In genomic region chr9:127583605-127584053, GRCh38 we compare ENCODE assay signal across 14 cellular contexts. TPM values are rescaled to one million over a fixed set of nuclear protein-coding genes. Genes with fewer than 3 reads are reported as not detected.
DNase-seq lines count a peak whose midpoint lies in the region; ATAC-seq, FAIRE-seq and TF ChIP-seq lines count a peak whose summit lies in the region.
"Had no signal": no experiment of that assay in that cellular context is flagged by ENCODE, and none has a peak within 500 bp of the region (broad histone marks: within the 10 kb centered on the region; RNA-seq: fewer than 3 reads in every experiment).

No MANE protein-coding gene starts in this region.

- no peak overlapping the region for H3K4me3 Mint-ChIP-seq in astrocyte (ENCODE audit: unreplicated experiment)
- H3K4me3 Mint-ChIP-seq in endodermal cell: no peak overlapping the region
- no peak overlapping the region for H3K4me3 Mint-ChIP-seq in effector memory CD8-positive, alpha-beta T cell

- WGBS in endodermal cell (ENCODE audit: insufficient coverage in 1 of 2, insufficient read length in 1 of 2), 2 experiments: no CpG with 5 or more reads among the region's 1 CpG

- ATAC-seq in effector memory CD8-positive, alpha-beta T cell (replicated peaks): no peak
- ATAC-seq: HCT116 had no signal

- H3K4me2 ChIP-seq in astrocyte (ENCODE audit: low read length): no peak overlapping the region

- H3K27ac ChIP-seq in astrocyte (ENCODE audit: low read depth, low read length): no peak overlapping the region
- peak overlapping the region; percentile 49 to 55 for H3K27ac ChIP-seq in tibial artery
- no peak overlapping the region for H3K27ac ChIP-seq in endodermal cell (ENCODE audit: low read depth, low read length)
- H3K27ac ChIP-seq: neutrophil, WERI-Rb-1 had no signal

- H3K9me3 ChIP-seq in astrocyte (ENCODE audit: insufficient read depth, low read depth, low read length): peaks cover 3% of the 10 kb centered on the region
- H3K9me3 ChIP-seq in tibial artery: no peaks in the 10 kb centered on the region
- no peaks in the 10 kb centered on the region for H3K9me3 ChIP-seq in endodermal cell (ENCODE audit: control insufficient read depth, low read length)
- H3K9me3 ChIP-seq: neutrophil had no signal

- peak; percentile 96 for DNase-seq in LHCN-M2 (ENCODE audit: low read depth)
- peak; percentile 89 for DNase-seq in astrocyte (ENCODE audit: low read depth)
- peak; percentile 60 to 73 for DNase-seq in foreskin fibroblast
- DNase-seq in tibial artery: no peak
- DNase-seq in endodermal cell: no peak
- no peak for DNase-seq in effector memory CD8-positive, alpha-beta T cell
- no peak for DNase-seq in NCI-H1694 treated with DMSO at 0.1 percent for 48 hours (lab: John Stamatoyannopoulos, UW)
- DNase-seq: activated T-cell treated with anti-CD3 and anti-CD28 coated beads, Interleukin-2, amount 50 U/mL, for 1 hour; NCI-H510A; SHP77; WERI-Rb-1 had no signal

- peaks cover 4% of the 10 kb centered on the region for H3K36me3 Mint-ChIP-seq in astrocyte (ENCODE audit: low read depth, unreplicated experiment)
- H3K36me3 Mint-ChIP-seq in endodermal cell (ENCODE audit: low read depth): no peaks in the 10 kb centered on the region
- no peaks in the 10 kb centered on the region for H3K36me3 Mint-ChIP-seq in effector memory CD8-positive, alpha-beta T cell (ENCODE audit: insufficient read depth)

- no peak overlapping the region for H3K27ac Mint-ChIP-seq in astrocyte (ENCODE audit: unreplicated experiment)
- H3K27ac Mint-ChIP-seq in endodermal cell: no peak overlapping the region
- no peak overlapping the region for H3K27ac Mint-ChIP-seq in effector memory CD8-positive, alpha-beta T cell

- peaks cover 9% of the 10 kb centered on the region for H3K79me2 ChIP-seq in astrocyte (ENCODE audit: insufficient read depth, low read length)

- no peak overlapping the region for H3K4me3 ChIP-seq in astrocyte (ENCODE audit: insufficient read depth, low read depth, low read length)
- H3K4me3 ChIP-seq in foreskin fibroblast (ENCODE audit: low read depth in 1 of 2, low read length in 2 of 2): no peak overlapping the region
- no peak overlapping the region for H3K4me3 ChIP-seq in tibial artery
- H3K4me3 ChIP-seq in endodermal cell (ENCODE audit: low read length): no peak overlapping the region

- no peak overlapping the region for H3K9ac ChIP-seq in astrocyte (ENCODE audit: low read length)
- H3K9ac ChIP-seq in endodermal cell (ENCODE audit: extremely low read depth, low read length, poor library complexity, severe bottlenecking): no peak overlapping the region

- peaks cover 2% of the 10 kb centered on the region for H4K20me1 ChIP-seq in astrocyte (ENCODE audit: insufficient read depth, low read length)

- H3K9me3 Mint-ChIP-seq in astrocyte (ENCODE audit: unreplicated experiment): peaks cover 7% of the 10 kb centered on the region
- no peaks in the 10 kb centered on the region for H3K9me3 Mint-ChIP-seq in endodermal cell
- no peaks in the 10 kb centered on the region for H3K9me3 Mint-ChIP-seq in effector memory CD8-positive, alpha-beta T cell

- FAIRE-seq in astrocyte (lab: Jason Lieb, UNC): peak; percentile 34
- FAIRE-seq: frontal cortex had no signal

- H3K4me1 ChIP-seq in astrocyte (ENCODE audit: insufficient read depth, low read length): peaks cover 20% of the 10 kb centered on the region
- peaks cover 0 to 43% (median 23%) of the 10 kb centered on the region in 4 donors for H3K4me1 ChIP-seq in tibial artery
- peaks cover 4% of the 10 kb centered on the region for H3K4me1 ChIP-seq in endodermal cell (ENCODE audit: control insufficient read depth, insufficient read depth, low read length)

- H3K27me3 ChIP-seq in astrocyte (ENCODE audit: insufficient read depth, low read length): no peaks in the 10 kb centered on the region
- H3K27me3 ChIP-seq in tibial artery: no peaks in the 10 kb centered on the region
- no peaks in the 10 kb centered on the region for H3K27me3 ChIP-seq in endodermal cell (ENCODE audit: control insufficient read depth, insufficient read depth, low read length, poor library complexity, severe bottlenecking)

- H3K36me3 ChIP-seq in astrocyte (ENCODE audit: insufficient read depth, low read length): no peaks in the 10 kb centered on the region
- H3K36me3 ChIP-seq in tibial artery: no peaks in the 10 kb centered on the region
- no peaks in the 10 kb centered on the region for H3K36me3 ChIP-seq in endodermal cell (ENCODE audit: control insufficient read depth, insufficient read depth, low read length)
- H3K36me3 ChIP-seq: neutrophil, WERI-Rb-1 had no signal

- H3K27me3 Mint-ChIP-seq in astrocyte (ENCODE audit: low read depth, unreplicated experiment) (no peaks in the 10 kb centered on the region), endodermal cell (ENCODE audit: insufficient read depth) (peaks cover 2% of the 10 kb centered on the region)
- no peaks in the 10 kb centered on the region for H3K27me3 Mint-ChIP-seq in effector memory CD8-positive, alpha-beta T cell

- intact Hi-C loops in tibial artery (cut with DNase I; ENCODE audit: low total_unique reads): no loop called here

- H2AFZ ChIP-seq in astrocyte (ENCODE audit: low read depth, low read length): no peak overlapping the region

- TF ChIP-seq CTCF in astrocyte (IDR thresholded peaks at IDR 0.05; ENCODE audit: insufficient read depth, low read depth, low read length) (no peak), foreskin fibroblast (IDR thresholded peaks at IDR 0.05; ENCODE audit: low read depth, low read length) (no peak), tibial artery (IDR thresholded peaks at IDR 0.05) (no peak), endodermal cell (conservative IDR thresholded peaks at IDR 0.05) (no peak)

- H3K4me1 Mint-ChIP-seq in astrocyte (ENCODE audit: low read depth, unreplicated experiment) (peaks cover 15% of the 10 kb centered on the region), endodermal cell (peaks cover 10% of the 10 kb centered on the region)
- H3K4me1 Mint-ChIP-seq in effector memory CD8-positive, alpha-beta T cell (ENCODE audit: low read depth in 2 of 2): peaks cover 8 to 13% of the 10 kb centered on the region in 2 donors

RNA-seq across cellular contexts. Expression of gene STXBP1, which starts 28.4 kb away (rescaled TPM):
- total RNA-seq in LHCN-M2 (2014; rRNA removed): 40.4 and 98.0 TPM in 2 replicates
- polyA plus RNA-seq in LHCN-M2 (2012): 33.2 TPM
- 39.6 and 45.4 TPM in 2 replicates for total RNA-seq in astrocyte
- total RNA-seq in endodermal cell: 10 to 100 TPM; 27.8 to 46.8 TPM
- 36.9 TPM for polyA plus RNA-seq in endodermal cell (2013, experiment 1 of 2)
- 33.8 TPM for polyA plus RNA-seq in endodermal cell (2013, experiment 2 of 2)

Comparison
In these comparisons a context has a peak if more than half of its experiments do, and no peak if none do; other contexts are left out.
1. DNase-seq: peak in LHCN-M2 (single experiment), astrocyte (single experiment) and foreskin fibroblast (2 of 2); none in tibial artery (0 of 2), endodermal cell (single experiment), effector memory CD8-positive, alpha-beta T cell (0 of 3) and NCI-H1694 treated with DMSO at 0.1 percent for 48 hours (single experiment).
2. H3K27ac ChIP-seq: peak in tibial artery (2 of 2); none in astrocyte (single experiment) and endodermal cell (single experiment).